16 cellular contexts compared by ENCODE assay signal in genomic region chr17:1959871-1960569, GRCh38.
DNase-seq lines count a peak whose midpoint lies in the region; ATAC-seq and TF ChIP-seq lines count a peak whose summit lies in the region.
"Had no signal": no experiment of that assay in that cellular context is flagged by ENCODE, and none has a peak within 500 bp of the region (broad histone marks: within the 10 kb centered on the region; RNA-seq: fewer than 3 reads in every experiment).

No MANE protein-coding gene starts in this region.

- H3K79me1 ChIP-seq in IMR-90 (ENCODE audit: low read depth in 1 of 2, low read length in 2 of 2), result no peaks in the 10 kb centered on the region

- dilution Hi-C loops in IMR-90 (cut with HindIII; ENCODE audit: low sequenced_read_pairs, unreplicated experiment), result no loop called here

- in situ Hi-C loops in IMR-90 (cut with MboI; ENCODE audit: low sequenced_read_pairs), result no loop called here

- H3K27ac ChIP-seq in IMR-90 (ENCODE audit: insufficient read depth, low read length), result no peak overlapping the region
- H3K27ac ChIP-seq: epithelial cell of prostate, tibial artery had no signal

- H3K36me3 Mint-ChIP-seq in activated T-helper 1 cell treated with anti-CD3 and anti-CD28 coated beads, Interleukin-12 subunit alpha, Interleukin-12 subunit beta, Interleukin-2, Interleukin-4 antibody, amounts not matched to agents 30 ng/mL and 10 ng/mL and 1 ng/mL, durations not matched to agents 14 hours and 24 hours and 36 hours (ENCODE audit: low read depth), result no peaks in the 10 kb centered on the region
- no peaks in the 10 kb centered on the region for H3K36me3 Mint-ChIP-seq in activated naive CD4-positive, alpha-beta T cell treated with anti-CD3 and anti-CD28 coated beads, Interleukin-2, amount 50 U/mL, for 72 hours

- no peaks in the 10 kb centered on the region for H3K9me1 ChIP-seq in IMR-90 (ENCODE audit: insufficient read depth, low read length)

- no peak overlapping the region for H2BK20ac ChIP-seq in IMR-90 (ENCODE audit: low read depth, low read length)

- no TSS peak for BruUV-seq in IMR-90 (replicated peaks; lab: Mats Ljungman, UMichigan)

- ATAC-seq in IMR-90 (ENCODE audit: low read depth), result peak; percentile 98
- ATAC-seq in HG03108 (IDR thresholded peaks at IDR 0.05; ENCODE audit: unreplicated experiment), result no peak
- ATAC-seq in activated naive CD4-positive, alpha-beta T cell treated with anti-CD3 and anti-CD28 coated beads, Interleukin-2, amount 50 U/mL, for 72 hours, result no peak

- peak overlapping the region; percentile 52 for H2AFZ ChIP-seq in IMR-90 (replicated peaks; ENCODE audit: low read length, poor library complexity)

- H3K14ac ChIP-seq in IMR-90 (replicated peaks; ENCODE audit: low read depth, low read length), result no peak overlapping the region

- TF ChIP-seq POLR2A in IMR-90 (IDR thresholded peaks at IDR 0.05; ENCODE audit: low read depth, low read length), result no peak

- intact Hi-C loops in IMR-90 (cut with micrococcal nuclease), result no loop called here
- intact Hi-C loops in activated T-helper 1 cell treated with anti-CD3 and anti-CD28 coated beads, Interleukin-12 subunit alpha, Interleukin-12 subunit beta, Interleukin-2, Interleukin-4 antibody, amounts not matched to agents 30 ng/mL and 10 ng/mL and 1 ng/mL, durations not matched to agents 14 hours and 24 hours and 36 hours (cut with micrococcal nuclease), result no loop called here

- H2BK120ac ChIP-seq in IMR-90 (ENCODE audit: low read depth, low read length), result no peak overlapping the region

- peaks cover 4% of the 10 kb centered on the region for H3K27me3 Mint-ChIP-seq in activated T-helper 1 cell treated with anti-CD3 and anti-CD28 coated beads, Interleukin-12 subunit alpha, Interleukin-12 subunit beta, Interleukin-2, Interleukin-4 antibody, amounts not matched to agents 30 ng/mL and 10 ng/mL and 1 ng/mL, durations not matched to agents 14 hours and 24 hours and 36 hours (ENCODE audit: insufficient read depth)

- no peak overlapping the region for H3K4me3 ChIP-seq in IMR-90 (ENCODE audit: insufficient read depth, low read depth, low read length)
- H3K4me3 ChIP-seq: lung, tibial artery had no signal

- no peak overlapping the region for H3K9ac ChIP-seq in IMR-90 (ENCODE audit: low read depth, low read length)

- H3K4me1 ChIP-seq in IMR-90 (ENCODE audit: control insufficient read depth, insufficient read depth, low read length), result peaks cover 4% of the 10 kb centered on the region; the same call in 1 of the 2 replicates

- no peak overlapping the region for H3K56ac ChIP-seq in IMR-90 (ENCODE audit: extremely low read depth, insufficient read depth, low read length)

- no peak overlapping the region for H4K8ac ChIP-seq in IMR-90 (ENCODE audit: low read depth in 2 of 2, low read length in 2 of 2)

- no peaks in the 10 kb centered on the region for H3K9me3 Mint-ChIP-seq in activated T-helper 1 cell treated with anti-CD3 and anti-CD28 coated beads, Interleukin-12 subunit alpha, Interleukin-12 subunit beta, Interleukin-2, Interleukin-4 antibody, amounts not matched to agents 30 ng/mL and 10 ng/mL and 1 ng/mL, durations not matched to agents 14 hours and 24 hours and 36 hours
- H3K9me3 Mint-ChIP-seq in activated naive CD4-positive, alpha-beta T cell treated with anti-CD3 and anti-CD28 coated beads, Interleukin-2, amount 50 U/mL, for 72 hours, result no peaks in the 10 kb centered on the region
- H3K9me3 Mint-ChIP-seq: activated naive CD4-positive, alpha-beta T cell treated with anti-CD3 and anti-CD28 coated beads for 36 hours had no signal

- 49% methylated on average over 7 of the region's 18 CpGs; no CpG with 5 or more reads in 1 of the 2 experiments for WGBS in IMR-90 (ENCODE audit: extremely low coverage in 2 of 2, insufficient read length in 1 of 2), 2 experiments

- H2BK5ac ChIP-seq in IMR-90 (ENCODE audit: low read depth, low read length, poor library complexity, severe bottlenecking), result no peak overlapping the region

- H3K27me3 ChIP-seq in IMR-90 (ENCODE audit: control insufficient read depth, insufficient read depth, low read length), result peaks cover 8% of the 10 kb centered on the region; the same call in 1 of the 2 replicates

- H3K36me3 ChIP-seq in IMR-90 (ENCODE audit: control insufficient read depth, insufficient read depth, low read length), result no peaks in the 10 kb centered on the region
- H3K36me3 ChIP-seq: tibial artery, WERI-Rb-1 had no signal

- peak; percentile 63 for DNase-seq in AG08396 (ENCODE audit: low spot score)
- peak; percentile 61 for DNase-seq in IMR-90
- DNase-seq in fibroblast of peridontal ligament (ENCODE audit: extremely low read depth), result peak; percentile 54
- peak; percentile 45 for DNase-seq in occipital lobe (lab: John Stamatoyannopoulos, UW)
- no peak for DNase-seq in stimulated activated CD4-positive, alpha-beta T cell treated with anti-CD3 and anti-CD28 coated beads, Interleukin-4, amount 100 ng/mL, for 1 hour
- no peak for DNase-seq in activated T-helper 1 cell treated with anti-CD3 and anti-CD28 coated beads, Interleukin-12 subunit alpha, Interleukin-12 subunit beta, Interleukin-2, Interleukin-4 antibody, amounts not matched to agents 30 ng/mL and 10 ng/mL and 1 ng/mL, durations not matched to agents 14 hours and 24 hours and 36 hours (ENCODE audit: low spot score)
- DNase-seq in activated naive CD4-positive, alpha-beta T cell treated with anti-CD3 and anti-CD28 coated beads, Interleukin-2, amount 50 U/mL, for 72 hours (ENCODE audit: low spot score in 2 of 2), result no peak
- DNase-seq: activated naive CD4-positive, alpha-beta T cell treated with anti-CD3 and anti-CD28 coated beads for 36 hours; caudate nucleus; Kasumi-1; NCI-H1930; tibial artery; WERI-Rb-1 had no signal

- CTCF ChIA-PET in IMR-90 (lab: Yijun Ruan, JAX), result no interaction called here

- no peak overlapping the region for H4K91ac ChIP-seq in IMR-90 (ENCODE audit: insufficient read depth, low read depth, low read length)

- H2BK15ac ChIP-seq in IMR-90 (ENCODE audit: low read depth, low read length), result no peak overlapping the region

- TF ChIP-seq CTCF in IMR-90 (conservative IDR thresholded peaks at IDR 0.05; ENCODE audit: low read depth, low read length), result no peak

- no peak overlapping the region for H3K4ac ChIP-seq in IMR-90 (ENCODE audit: low read depth, low read length)

- no peak overlapping the region for H4K5ac ChIP-seq in IMR-90 (ENCODE audit: low read depth, low read length)

- no peak overlapping the region for H2AK5ac ChIP-seq in IMR-90 (ENCODE audit: low read depth, low read length)

- no peaks in the 10 kb centered on the region for H3K9me3 ChIP-seq in IMR-90 (ENCODE audit: control insufficient read depth, insufficient read depth, low read length)
- H3K9me3 ChIP-seq: tibial artery had no signal

- no peak overlapping the region for H2AK9ac ChIP-seq in IMR-90 (replicated peaks; ENCODE audit: low read depth, low read length, poor library complexity)

- no peak for TF ChIP-seq RAD21 in IMR-90 (IDR thresholded peaks at IDR 0.05; ENCODE audit: low read length)

- POLR2A ChIA-PET in IMR-90 (lab: Charles Lee; ENCODE audit: unreplicated experiment), result no interaction called here

- H3K23ac ChIP-seq in IMR-90 (ENCODE audit: low read depth, low read length), result no peak overlapping the region

- H3K27ac Mint-ChIP-seq in activated T-helper 1 cell treated with anti-CD3 and anti-CD28 coated beads, Interleukin-12 subunit alpha, Interleukin-12 subunit beta, Interleukin-2, Interleukin-4 antibody, amounts not matched to agents 30 ng/mL and 10 ng/mL and 1 ng/mL, durations not matched to agents 14 hours and 24 hours and 36 hours, result no peak overlapping the region
- peak overlapping the region in 1 of 2 donors; percentile 46 for H3K27ac Mint-ChIP-seq in activated naive CD4-positive, alpha-beta T cell treated with anti-CD3 and anti-CD28 coated beads, Interleukin-2, amount 50 U/mL, for 72 hours
- H3K27ac Mint-ChIP-seq: activated naive CD4-positive, alpha-beta T cell treated with anti-CD3 and anti-CD28 coated beads for 36 hours had no signal

- H3K4me2 ChIP-seq in IMR-90 (ENCODE audit: low read depth, low read length), result peak overlapping the region; percentile 16; the same call in 1 of the 2 replicates

- no peaks in the 10 kb centered on the region for H3K4me1 Mint-ChIP-seq in activated T-helper 1 cell treated with anti-CD3 and anti-CD28 coated beads, Interleukin-12 subunit alpha, Interleukin-12 subunit beta, Interleukin-2, Interleukin-4 antibody, amounts not matched to agents 30 ng/mL and 10 ng/mL and 1 ng/mL, durations not matched to agents 14 hours and 24 hours and 36 hours (ENCODE audit: low read depth)

- no peak overlapping the region for H3K18ac ChIP-seq in IMR-90 (ENCODE audit: low read depth, low read length)

- no peaks in the 10 kb centered on the region for H4K20me1 ChIP-seq in IMR-90 (ENCODE audit: insufficient read depth, low read length)

- H3K4me3 Mint-ChIP-seq in activated T-helper 1 cell treated with anti-CD3 and anti-CD28 coated beads, Interleukin-12 subunit alpha, Interleukin-12 subunit beta, Interleukin-2, Interleukin-4 antibody, amounts not matched to agents 30 ng/mL and 10 ng/mL and 1 ng/mL, durations not matched to agents 14 hours and 24 hours and 36 hours, result no peak overlapping the region
- H3K4me3 Mint-ChIP-seq: activated naive CD4-positive, alpha-beta T cell treated with anti-CD3 and anti-CD28 coated beads for 36 hours had no signal

TF ChIP-seq in IMR-90, 13 proteins besides CTCF, POLR2A, EP300 and RAD21:
- TF ChIP-seq ELK1 (IDR thresholded peaks at IDR 0.05; ENCODE audit: borderline replicate concordance, low read depth, low read length), result no peak
- peak; percentile 39; the same call in 1 of the 2 replicates for TF ChIP-seq MAZ (IDR thresholded peaks at IDR 0.05; ENCODE audit: borderline replicate concordance, low read depth, low read length)
TF ChIP-seq in IMR-90: peak in this region for 1.

Comparison
In these comparisons a context has a peak if more than half of its experiments do, and no peak if none do; other contexts are left out.
1. DNase-seq: peak in AG08396 (single experiment), IMR-90 (single experiment), fibroblast of peridontal ligament (single experiment) and occipital lobe (single experiment); none in stimulated activated CD4-positive, alpha-beta T cell treated with anti-CD3 and anti-CD28 coated beads, Interleukin-4, amount 100 ng/mL, for 1 hour (single experiment), activated T-helper 1 cell treated with anti-CD3 and anti-CD28 coated beads, Interleukin-12 subunit alpha, Interleukin-12 subunit beta, Interleukin-2, Interleukin-4 antibody, amounts not matched to agents 30 ng/mL and 10 ng/mL and 1 ng/mL, durations not matched to agents 14 hours and 24 hours and 36 hours (single experiment) and activated naive CD4-positive, alpha-beta T cell treated with anti-CD3 and anti-CD28 coated beads, Interleukin-2, amount 50 U/mL, for 72 hours (0 of 2).